Comparison of ENCODE assay signal across 24 cellular contexts in the genomic region with DNA sequence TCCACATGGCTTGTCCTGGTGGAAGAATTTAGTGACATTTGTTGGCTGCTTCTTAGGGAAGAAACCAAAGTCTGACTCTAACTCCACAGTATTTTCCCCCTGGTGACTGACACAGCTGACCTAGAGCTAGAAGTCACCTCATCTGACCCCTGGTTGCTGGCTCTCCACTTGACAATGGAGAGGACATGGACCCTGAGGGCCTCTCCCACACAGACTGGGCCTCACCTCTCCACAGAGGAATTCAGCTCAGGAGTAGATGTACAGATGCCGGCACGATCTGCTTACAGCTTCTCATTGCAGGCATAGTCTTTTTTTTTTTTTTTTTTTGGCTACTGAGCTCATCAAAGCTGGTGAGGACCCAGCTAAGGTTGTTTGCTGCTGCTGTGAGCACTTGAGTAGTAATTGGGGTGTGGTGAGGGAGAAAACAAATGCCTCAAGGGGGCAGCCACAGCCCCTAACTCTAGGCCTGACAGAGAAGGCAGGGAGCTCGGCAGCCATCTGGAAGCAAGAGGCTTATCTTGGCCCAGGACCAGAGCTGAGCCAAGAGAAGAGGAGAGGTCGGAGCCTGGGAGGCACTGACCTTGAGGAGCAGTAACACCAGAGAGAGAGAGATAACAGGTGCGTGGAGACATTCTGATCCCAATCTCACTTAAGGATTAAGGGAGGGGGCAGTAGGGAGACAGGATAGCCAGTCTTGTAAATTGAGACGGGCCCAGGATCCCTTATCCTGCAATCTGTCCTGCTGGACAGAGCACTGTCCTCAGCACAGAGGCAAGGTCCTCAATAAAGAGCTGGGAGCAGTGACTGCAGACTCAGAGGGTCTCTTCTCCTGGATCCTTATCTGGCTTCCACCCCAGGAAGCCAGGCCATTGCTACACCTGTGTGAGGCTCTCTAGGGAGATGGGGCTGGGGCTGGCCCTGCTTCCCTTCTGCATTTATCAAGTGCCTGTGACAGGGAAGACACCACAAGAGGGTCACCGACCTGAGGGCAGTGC. TPM values are rescaled to one million over a fixed set of nuclear protein-coding genes. Genes with fewer than 3 reads are reported as not detected.
"Had no signal": no experiment of that assay in that cellular context is flagged by ENCODE, and none has a peak within 500 bp of the region (broad histone marks: within the 10 kb centered on the region; RNA-seq: fewer than 3 reads in every experiment).

No MANE protein-coding gene starts in this region.

- DNase-seq: activated B cell treated with CpG ODN at 0.5 μM for 24 hours; activated CD4-positive, alpha-beta T cell treated with anti-CD3 and anti-CD28 coated beads, Interleukin-2, amount 10 ng/mL, durations not matched to agents 7 days and 5 days; activated CD8-positive, alpha-beta memory T cell treated with anti-CD3 and anti-CD28 coated beads for 24 hours; activated T-cell treated with anti-CD3 and anti-CD28 coated beads for 4 hours; amygdala; dermis blood vessel endothelial cell; hypothalamus; mammary epithelial cell; mucosa of descending colon; naive thymus-derived CD8-positive, alpha-beta T cell; nucleus accumbens; stimulated activated CD4-positive, alpha-beta T cell treated with anti-CD3 and anti-CD28 coated beads, Interleukin-2, amount 100 ng/mL, for 24 hours; stimulated activated naive B cell treated with anti-CD40 and anti-IgM and Interleukin-4, amounts not matched to agents 10 μg/mL and 1 μg/mL and 100 μg/mL, for 72 hours; T-cell; T1000; upper lobe of right lung had no signal

- H3K4me1 ChIP-seq: prostate gland, upper lobe of right lung had no signal

- ATAC-seq: left lobe of liver; mucosa of descending colon; naive thymus-derived CD8-positive, alpha-beta T cell; sciatic nerve; stimulated activated naive B cell treated with anti-CD40 and anti-IgM and Interleukin-4, amounts not matched to agents 10 μg/mL and 1 μg/mL and 100 μg/mL, for 72 hours; T-cell; upper lobe of right lung had no signal

- H3K27ac ChIP-seq: prostate gland, upper lobe of right lung had no signal

- H3K4me3 ChIP-seq: mucosa of descending colon, prostate gland, upper lobe of right lung had no signal

- H3K27ac Mint-ChIP-seq: activated B cell treated with CpG ODN at 0.5 μM for 24 hours; activated CD4-positive, alpha-beta T cell treated with anti-CD3 and anti-CD28 coated beads, Interleukin-2, amount 10 ng/mL, durations not matched to agents 7 days and 5 days; activated naive CD4-positive, alpha-beta T cell treated with anti-CD3 and anti-CD28 coated beads, Interleukin-2, amount 50 U/mL, for 24 hours; activated T-helper 2 cell treated with anti-CD3 and anti-CD28 coated beads, Interferon-gamma antibody, Interleukin-2, Interleukin-4, amounts not matched to agents 10 μg/mL and 5 μg/mL and 100 μg/mL, durations not matched to agents 14 hours and 24 hours and 36 hours; brain; T-cell had no signal

- H3K36me3 ChIP-seq: prostate gland, upper lobe of right lung had no signal

- H3K9me3 Mint-ChIP-seq: activated B cell treated with CpG ODN at 0.5 μM for 24 hours; activated CD4-positive, alpha-beta T cell treated with anti-CD3 and anti-CD28 coated beads, Interleukin-2, amount 10 ng/mL, durations not matched to agents 7 days and 5 days; activated naive CD4-positive, alpha-beta T cell treated with anti-CD3 and anti-CD28 coated beads, Interleukin-2, amount 50 U/mL, for 24 hours; activated T-helper 2 cell treated with anti-CD3 and anti-CD28 coated beads, Interferon-gamma antibody, Interleukin-2, Interleukin-4, amounts not matched to agents 10 μg/mL and 5 μg/mL and 100 μg/mL, durations not matched to agents 14 hours and 24 hours and 36 hours; stimulated activated naive B cell treated with anti-CD40 and anti-IgM and Interleukin-4, amounts not matched to agents 10 μg/mL and 1 μg/mL and 100 μg/mL, for 72 hours; T-cell had no signal

- H3K4me1 Mint-ChIP-seq: activated B cell treated with CpG ODN at 0.5 μM for 24 hours; activated CD4-positive, alpha-beta T cell treated with anti-CD3 and anti-CD28 coated beads, Interleukin-2, amount 10 ng/mL, durations not matched to agents 7 days and 5 days; activated naive CD4-positive, alpha-beta T cell treated with anti-CD3 and anti-CD28 coated beads, Interleukin-2, amount 50 U/mL, for 24 hours; brain; naive thymus-derived CD8-positive, alpha-beta T cell; stimulated activated naive B cell treated with anti-CD40 and anti-IgM and Interleukin-4, amounts not matched to agents 10 μg/mL and 1 μg/mL and 100 μg/mL, for 72 hours; T-cell had no signal

- H3K4me3 Mint-ChIP-seq: activated B cell treated with CpG ODN at 0.5 μM for 24 hours; activated CD4-positive, alpha-beta T cell treated with anti-CD3 and anti-CD28 coated beads, Interleukin-2, amount 10 ng/mL, durations not matched to agents 7 days and 5 days; activated naive CD4-positive, alpha-beta T cell treated with anti-CD3 and anti-CD28 coated beads, Interleukin-2, amount 50 U/mL, for 24 hours; brain; stimulated activated naive B cell treated with anti-CD40 and anti-IgM and Interleukin-4, amounts not matched to agents 10 μg/mL and 1 μg/mL and 100 μg/mL, for 72 hours; T-cell had no signal

- H3K27me3 Mint-ChIP-seq: activated B cell treated with CpG ODN at 0.5 μM for 24 hours; activated CD4-positive, alpha-beta T cell treated with anti-CD3 and anti-CD28 coated beads, Interleukin-2, amount 10 ng/mL, durations not matched to agents 7 days and 5 days; stimulated activated naive B cell treated with anti-CD40 and anti-IgM and Interleukin-4, amounts not matched to agents 10 μg/mL and 1 μg/mL and 100 μg/mL, for 72 hours had no signal

- H3K9me3 ChIP-seq: mucosa of descending colon, prostate gland, upper lobe of right lung had no signal

- H3K36me3 Mint-ChIP-seq: activated naive CD4-positive, alpha-beta T cell treated with anti-CD3 and anti-CD28 coated beads, Interleukin-2, amount 50 U/mL, for 24 hours; brain; naive thymus-derived CD8-positive, alpha-beta T cell; stimulated activated naive B cell treated with anti-CD40 and anti-IgM and Interleukin-4, amounts not matched to agents 10 μg/mL and 1 μg/mL and 100 μg/mL, for 72 hours; T-cell had no signal

- H3K27me3 ChIP-seq: upper lobe of right lung had no signal

RNA-seq across cellular contexts. Expression of a gene that starts 9.4 kb away (rescaled TPM):
- total RNA-seq: activated B cell treated with CpG ODN at 0.5 μM for 24 hours; activated CD4-positive, alpha-beta T cell treated with anti-CD3 and anti-CD28 coated beads, Interleukin-2, amount 10 ng/mL, durations not matched to agents 7 days and 5 days; activated T-helper 2 cell treated with anti-CD3 and anti-CD28 coated beads, Interferon-gamma antibody, Interleukin-2, Interleukin-4, amounts not matched to agents 10 μg/mL and 5 μg/mL and 100 μg/mL, durations not matched to agents 14 hours and 24 hours and 36 hours; cerebellum; dermis blood vessel endothelial cell; glomerular endothelial cell; left lobe of liver; mammary epithelial cell; mucosa of descending colon; naive thymus-derived CD8-positive, alpha-beta T cell; sciatic nerve; T-cell; upper lobe of right lung had no signal
